ENCODE assay signal across 18 cellular contexts in the genomic region with DNA sequence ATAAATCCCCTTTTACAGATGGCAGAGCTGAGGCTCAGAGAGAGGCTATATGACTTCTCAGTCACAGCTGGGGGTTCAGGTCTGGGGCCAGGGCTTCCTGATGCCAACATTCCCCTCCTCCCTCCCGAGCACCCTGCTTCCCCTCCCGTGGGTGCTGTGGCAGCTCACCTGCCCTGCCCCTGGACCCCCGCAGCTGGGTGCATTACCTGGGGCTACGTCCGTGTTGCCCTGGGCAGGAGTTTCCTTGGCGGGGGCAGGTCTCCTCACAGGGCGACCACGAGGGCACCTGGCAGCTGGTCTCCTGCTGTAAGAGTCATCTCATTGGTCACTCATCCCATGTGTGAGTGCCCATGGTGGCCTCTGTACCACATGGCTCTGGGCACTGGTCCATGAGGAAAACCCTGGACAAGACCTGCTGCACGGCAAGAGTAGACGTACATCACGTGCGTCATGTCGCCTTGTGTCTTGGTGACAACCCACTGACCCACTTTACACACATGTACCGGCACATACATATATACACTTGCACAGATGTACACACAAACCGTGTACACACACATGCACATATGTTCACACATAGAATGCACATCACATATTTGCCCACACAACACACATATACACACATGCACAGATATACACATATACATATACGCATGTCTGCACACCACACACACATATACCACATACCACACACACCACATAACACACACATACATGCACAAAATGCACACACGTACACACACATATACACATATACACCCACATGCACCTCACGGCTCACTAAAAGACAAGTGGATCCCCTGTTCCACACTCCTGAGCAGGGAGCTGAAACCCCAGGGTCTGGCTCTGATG.
"Had no signal": no experiment of that assay in that cellular context is flagged by ENCODE, and none has a peak within 500 bp of the region (broad histone marks: within the 10 kb centered on the region; RNA-seq: fewer than 3 reads in every experiment).

No MANE protein-coding gene starts in this region.

- H3K27me3 ChIP-seq: ovary, vagina had no signal

- H3K27ac ChIP-seq: coronary artery, heart left ventricle, ovary, vagina had no signal

- ATAC-seq: heart left ventricle, left colon, left ventricle myocardium superior had no signal

- H3K4me1 ChIP-seq: heart left ventricle, vagina had no signal

- H3K9me3 ChIP-seq: heart left ventricle, ovary, vagina had no signal

- H3K36me3 ChIP-seq: heart left ventricle, ovary, vagina had no signal

- H3K4me3 ChIP-seq: coronary artery, heart left ventricle, ovary, vagina had no signal

- FAIRE-seq: endothelial cell of umbilical vein, small intestine had no signal

- DNase-seq: effector CD4-positive, alpha-beta T cell; endodermal cell; erythroblast; foreskin melanocyte; heart left ventricle; hippocampal formation; left colon; left ventricle myocardium superior; mesendoderm; naive B cell; nephron progenitor cell; ovary; small intestine; stimulated activated CD4-positive, alpha-beta T cell treated with anti-CD3 and anti-CD28 coated beads, Interleukin-12 subunit alpha, Interleukin-12 subunit beta, amount 100 ng/mL, for 4 hours; stimulated activated naive CD4-positive, alpha-beta T cell treated with Interleukin-2 at 50 U/mL for 16 hours had no signal
